Comparison of ENCODE assay signal across 8 cellular contexts in genomic region chr17:29180051-29180787, GRCh38. TPM values are rescaled to one million over a fixed set of nuclear protein-coding genes. Genes with fewer than 3 reads are reported as not detected.
DNase-seq lines count a peak whose midpoint lies in the region; ATAC-seq, FAIRE-seq and TF ChIP-seq lines count a peak whose summit lies in the region.

A gene with protein sequence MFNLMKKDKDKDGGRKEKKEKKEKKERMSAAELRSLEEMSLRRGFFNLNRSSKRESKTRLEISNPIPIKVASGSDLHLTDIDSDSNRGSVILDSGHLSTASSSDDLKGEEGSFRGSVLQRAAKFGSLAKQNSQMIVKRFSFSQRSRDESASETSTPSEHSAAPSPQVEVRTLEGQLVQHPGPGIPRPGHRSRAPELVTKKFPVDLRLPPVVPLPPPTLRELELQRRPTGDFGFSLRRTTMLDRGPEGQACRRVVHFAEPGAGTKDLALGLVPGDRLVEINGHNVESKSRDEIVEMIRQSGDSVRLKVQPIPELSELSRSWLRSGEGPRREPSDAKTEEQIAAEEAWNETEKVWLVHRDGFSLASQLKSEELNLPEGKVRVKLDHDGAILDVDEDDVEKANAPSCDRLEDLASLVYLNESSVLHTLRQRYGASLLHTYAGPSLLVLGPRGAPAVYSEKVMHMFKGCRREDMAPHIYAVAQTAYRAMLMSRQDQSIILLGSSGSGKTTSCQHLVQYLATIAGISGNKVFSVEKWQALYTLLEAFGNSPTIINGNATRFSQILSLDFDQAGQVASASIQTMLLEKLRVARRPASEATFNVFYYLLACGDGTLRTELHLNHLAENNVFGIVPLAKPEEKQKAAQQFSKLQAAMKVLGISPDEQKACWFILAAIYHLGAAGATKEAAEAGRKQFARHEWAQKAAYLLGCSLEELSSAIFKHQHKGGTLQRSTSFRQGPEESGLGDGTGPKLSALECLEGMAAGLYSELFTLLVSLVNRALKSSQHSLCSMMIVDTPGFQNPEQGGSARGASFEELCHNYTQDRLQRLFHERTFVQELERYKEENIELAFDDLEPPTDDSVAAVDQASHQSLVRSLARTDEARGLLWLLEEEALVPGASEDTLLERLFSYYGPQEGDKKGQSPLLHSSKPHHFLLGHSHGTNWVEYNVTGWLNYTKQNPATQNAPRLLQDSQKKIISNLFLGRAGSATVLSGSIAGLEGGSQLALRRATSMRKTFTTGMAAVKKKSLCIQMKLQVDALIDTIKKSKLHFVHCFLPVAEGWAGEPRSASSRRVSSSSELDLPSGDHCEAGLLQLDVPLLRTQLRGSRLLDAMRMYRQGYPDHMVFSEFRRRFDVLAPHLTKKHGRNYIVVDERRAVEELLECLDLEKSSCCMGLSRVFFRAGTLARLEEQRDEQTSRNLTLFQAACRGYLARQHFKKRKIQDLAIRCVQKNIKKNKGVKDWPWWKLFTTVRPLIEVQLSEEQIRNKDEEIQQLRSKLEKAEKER (N-terminal part only) (minus strand): TSS chr17:29180398. CDS start chr17:29166940, 13,458 bp downstream.

- WGBS in esophagus squamous epithelium, 2 donors = 7 to 30% methylated on average over 2 of the region's 75 CpGs

- no peaks in the 10 kb centered on the region for H3K36me3 Mint-ChIP-seq in CD8-positive, alpha-beta T cell

- ATAC-seq in CD8-positive, alpha-beta T cell = peak; percentile 94
- ATAC-seq in GM19467 (IDR thresholded peaks at IDR 0.05; ENCODE audit: unreplicated experiment) = peak; percentile 74

- TF ChIP-seq CTCF in CD8-positive, alpha-beta T cell (IDR thresholded peaks at IDR 0.05) = peak; percentile 86
- peak; percentile 82 to 98 (median 93) for TF ChIP-seq CTCF in esophagus squamous epithelium (IDR thresholded peaks at IDR 0.05)

- no peak within 1 kb of the TSS for H3K27ac ChIP-seq in CD8-positive, alpha-beta T cell (ENCODE audit: low read depth, low read length)
- H3K27ac ChIP-seq in esophagus squamous epithelium = peak within 1 kb of the TSS; percentile 91 to 99 (median 98)

- intact Hi-C loops in CD8-positive, alpha-beta T cell (cut with DNase I, micrococcal nuclease) = loop anchor here (1.0 kb wide), 3 partner anchors 31 to 56 kb away; no protein-coding TSS in a partner anchor
- intact Hi-C loops in esophagus squamous epithelium (cut with DNase I) = loop anchor here (5.0 kb wide), 1 partner anchor 33 kb away; no protein-coding TSS in a partner anchor

- H3K4me3 Mint-ChIP-seq in CD8-positive, alpha-beta T cell = peak within 1 kb of the TSS; percentile 68

- no peaks in the 10 kb centered on the region for H3K27me3 Mint-ChIP-seq in CD8-positive, alpha-beta T cell (ENCODE audit: low read depth)

- peak in 2 of 4 donors; percentile 32 to 54 for TF ChIP-seq POLR2A in esophagus squamous epithelium (IDR thresholded peaks at IDR 0.05)

- H3K27ac Mint-ChIP-seq in CD8-positive, alpha-beta T cell = no peak within 1 kb of the TSS

- peak; percentile 64 to 88 (median 73) for DNase-seq in CD8-positive, alpha-beta T cell
- DNase-seq in HTR-8/SVneo (ENCODE audit: insufficient read length, low spot score) (peak; percentile 88), esophagus squamous epithelium (lab: John Stamatoyannopoulos, UW) (no peak), myocyte (ENCODE audit: low read depth) (peak; percentile 79)
- DNase-seq in activated T-cell treated with anti-CD3 and anti-CD28 coated beads, Interleukin-2, amount 50 U/mL, for 48 hours = peak; percentile 85 to 91
- DNase-seq in stimulated activated CD8-positive, alpha-beta memory T cell treated with anti-CD3 and anti-CD28 coated beads, Interleukin-7, amount 100 ng/mL, for 48 hours (ENCODE audit: extremely low read depth in 1 of 2, low read depth in 1 of 2) = peak; percentile 58 to 63

- H3K4me3 ChIP-seq in CD8-positive, alpha-beta T cell (ENCODE audit: low read depth, low read length) = peak within 1 kb of the TSS; percentile 20
- H3K4me3 ChIP-seq in esophagus squamous epithelium = peak within 1 kb of the TSS; percentile 45 to 83 (median 69)

- CTCF ChIA-PET in CD8-positive, alpha-beta T cell (lab: Charles Lee) = interaction anchor here (0.7 to 13.5 kb wide), 27 partner anchors 9 to 430 kb away, joined by 3 to 276 read pairs (median 5); no protein-coding TSS in a partner anchor

- no peaks in the 10 kb centered on the region for H3K9me3 Mint-ChIP-seq in CD8-positive, alpha-beta T cell

- no peaks in the 10 kb centered on the region for H3K27me3 ChIP-seq in CD8-positive, alpha-beta T cell (ENCODE audit: insufficient read depth, low read length)
- H3K27me3 ChIP-seq in esophagus squamous epithelium = no peaks in the 10 kb centered on the region

- POLR2A ChIA-PET in CD8-positive, alpha-beta T cell (lab: Charles Lee) = interaction anchor here (0.6 to 2.2 kb wide), 3 partner anchors 32 to 944 kb away, joined by 3 to 17 read pairs (median 4); no protein-coding TSS in a partner anchor

- peak; percentile 75 for FAIRE-seq in HTR-8/SVneo (lab: Jason Lieb, UNC)

- peaks cover 20% of the 10 kb centered on the region for H3K4me1 Mint-ChIP-seq in CD8-positive, alpha-beta T cell (ENCODE audit: low read depth)

- no peaks in the 10 kb centered on the region for H3K9me3 ChIP-seq in CD8-positive, alpha-beta T cell (ENCODE audit: low read length)
- no peaks in the 10 kb centered on the region for H3K9me3 ChIP-seq in esophagus squamous epithelium

- H3K4me1 ChIP-seq in CD8-positive, alpha-beta T cell (ENCODE audit: insufficient read depth, low read length) = peaks cover 22% of the 10 kb centered on the region
- H3K4me1 ChIP-seq in esophagus squamous epithelium = peaks cover 37 to 69% (median 50%) of the 10 kb centered on the region in 3 donors

- H3K36me3 ChIP-seq in CD8-positive, alpha-beta T cell (ENCODE audit: insufficient read depth, low read length) = no peaks in the 10 kb centered on the region
- no peaks in the 10 kb centered on the region for H3K36me3 ChIP-seq in esophagus squamous epithelium

TF ChIP-seq in PFSK-1, 5 proteins besides CTCF, POLR2A, EP300 and RAD21:
- TF ChIP-seq FOXP2 (optimal IDR thresholded peaks at IDR 0.05; ENCODE audit: borderline replicate concordance, extremely low read depth, extremely low read length, insufficient read depth) (peak; percentile 65), SIN3A (IDR thresholded peaks at IDR 0.05; ENCODE audit: borderline replicate concordance, insufficient read depth, low read length) (no peak), TAF1 (IDR thresholded peaks at IDR 0.05; ENCODE audit: borderline replicate concordance, insufficient read depth, low read length) (no peak)
- TF ChIP-seq, protein P1, sequence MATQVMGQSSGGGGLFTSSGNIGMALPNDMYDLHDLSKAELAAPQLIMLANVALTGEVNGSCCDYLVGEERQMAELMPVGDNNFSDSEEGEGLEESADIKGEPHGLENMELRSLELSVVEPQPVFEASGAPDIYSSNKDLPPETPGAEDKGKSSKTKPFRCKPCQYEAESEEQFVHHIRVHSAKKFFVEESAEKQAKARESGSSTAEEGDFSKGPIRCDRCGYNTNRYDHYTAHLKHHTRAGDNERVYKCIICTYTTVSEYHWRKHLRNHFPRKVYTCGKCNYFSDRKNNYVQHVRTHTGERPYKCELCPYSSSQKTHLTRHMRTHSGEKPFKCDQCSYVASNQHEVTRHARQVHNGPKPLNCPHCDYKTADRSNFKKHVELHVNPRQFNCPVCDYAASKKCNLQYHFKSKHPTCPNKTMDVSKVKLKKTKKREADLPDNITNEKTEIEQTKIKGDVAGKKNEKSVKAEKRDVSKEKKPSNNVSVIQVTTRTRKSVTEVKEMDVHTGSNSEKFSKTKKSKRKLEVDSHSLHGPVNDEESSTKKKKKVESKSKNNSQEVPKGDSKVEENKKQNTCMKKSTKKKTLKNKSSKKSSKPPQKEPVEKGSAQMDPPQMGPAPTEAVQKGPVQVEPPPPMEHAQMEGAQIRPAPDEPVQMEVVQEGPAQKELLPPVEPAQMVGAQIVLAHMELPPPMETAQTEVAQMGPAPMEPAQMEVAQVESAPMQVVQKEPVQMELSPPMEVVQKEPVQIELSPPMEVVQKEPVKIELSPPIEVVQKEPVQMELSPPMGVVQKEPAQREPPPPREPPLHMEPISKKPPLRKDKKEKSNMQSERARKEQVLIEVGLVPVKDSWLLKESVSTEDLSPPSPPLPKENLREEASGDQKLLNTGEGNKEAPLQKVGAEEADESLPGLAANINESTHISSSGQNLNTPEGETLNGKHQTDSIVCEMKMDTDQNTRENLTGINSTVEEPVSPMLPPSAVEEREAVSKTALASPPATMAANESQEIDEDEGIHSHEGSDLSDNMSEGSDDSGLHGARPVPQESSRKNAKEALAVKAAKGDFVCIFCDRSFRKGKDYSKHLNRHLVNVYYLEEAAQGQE (IDR thresholded peaks at IDR 0.05; ENCODE audit: insufficient read depth in 1 of 2, low read depth in 2 of 2, low read length in 2 of 2) = no peak

RNA-seq across cellular contexts. Expression of the gene that starts here (rescaled TPM):
- 10 to 100 TPM; 48.5 to 52.9 TPM for total RNA-seq in CD8-positive, alpha-beta T cell
- polyA plus RNA-seq in PFSK-1 (2012; ENCODE audit: insufficient read length, low read depth) = 26.8 TPM
- total RNA-seq in esophagus squamous epithelium (10 to 100 TPM; 44.0 to 74.9 (median 68.5) TPM), myocyte (167 and 209 TPM in 2 replicates)
- polyA plus RNA-seq in myocyte (2012) = 78.9 TPM
